In the genomic region with DNA sequence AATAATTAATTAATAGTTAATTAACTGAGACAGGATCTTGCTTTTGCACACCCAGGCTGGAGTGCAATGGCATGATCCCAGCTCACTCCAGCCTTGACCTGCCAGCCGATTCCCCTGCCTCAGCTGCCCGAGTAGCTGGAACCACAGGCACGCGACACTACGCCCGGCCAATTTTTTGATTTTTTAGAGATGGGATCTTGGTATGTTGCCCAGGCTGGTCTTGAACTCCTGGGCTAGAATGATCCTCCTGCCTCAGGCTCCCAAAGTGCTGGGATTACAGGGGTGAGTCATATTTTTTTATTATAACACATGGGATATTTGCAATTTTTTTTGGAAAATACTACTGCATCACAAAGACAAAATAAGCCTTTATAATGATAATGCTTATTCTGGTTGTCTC, we compare ENCODE assay signal across 24 cellular contexts.
"Had no signal": no experiment of that assay in that cellular context is flagged by ENCODE, and none has a peak within 500 bp of the region (broad histone marks: within the 10 kb centered on the region; RNA-seq: fewer than 3 reads in every experiment).

No MANE protein-coding gene starts in this region.

- DNase-seq: hippocampal formation; kidney; left colon; left lung; lower lobe of right lung; mammary epithelial cell; mesenchymal stem cell; naive thymus-derived CD8-positive, alpha-beta T cell; ovary; right lobe of liver; stimulated activated CD4-positive, alpha-beta T cell treated with anti-CD3 and anti-CD28 coated beads, Interleukin-1b, Interleukin-23, amount 100 ng/mL, for 48 hours; stimulated activated CD4-positive, alpha-beta T cell treated with anti-CD3 and anti-CD28 coated beads, Interleukin-2, amount 100 ng/mL, for 48 hours; stimulated activated naive CD4-positive, alpha-beta T cell; tibial artery; upper lobe of right lung had no signal

- H3K9me3 ChIP-seq: left lung, lower lobe of right lung, neutrophil, ovary, right atrium auricular region, right lobe of liver, suprapubic skin, thoracic aorta, tibial artery, upper lobe of right lung had no signal

- H3K9me3 Mint-ChIP-seq: nephron; neural crest cell; stimulated activated naive CD8-positive, alpha-beta T cell treated with anti-CD3 and anti-CD28 coated beads, Interleukin-15, Interleukin-2, amounts not matched to agents 100 ng/mL and 50 ng/mL, for 24 hours had no signal

- H3K27ac ChIP-seq: left lung, lower lobe of right lung, neutrophil, ovary, right atrium auricular region, right lobe of liver, suprapubic skin, thoracic aorta, tibial artery, upper lobe of right lung had no signal

- H3K4me3 Mint-ChIP-seq: naive thymus-derived CD8-positive, alpha-beta T cell; nephron; neural crest cell; stimulated activated naive CD8-positive, alpha-beta T cell treated with anti-CD3 and anti-CD28 coated beads, Interleukin-15, Interleukin-2, amounts not matched to agents 100 ng/mL and 50 ng/mL, for 24 hours had no signal

- H3K36me3 ChIP-seq: left lung, lower lobe of right lung, neutrophil, ovary, right atrium auricular region, right lobe of liver, suprapubic skin, thoracic aorta, upper lobe of right lung had no signal

- H3K4me1 ChIP-seq: left lung, lower lobe of right lung, right atrium auricular region, right lobe of liver, tibial artery, upper lobe of right lung had no signal

- H3K27me3 ChIP-seq: ovary, right atrium auricular region, right lobe of liver, suprapubic skin, tibial artery, upper lobe of right lung had no signal

- H3K27ac Mint-ChIP-seq: naive thymus-derived CD8-positive, alpha-beta T cell; nephron; stimulated activated naive CD8-positive, alpha-beta T cell treated with anti-CD3 and anti-CD28 coated beads, Interleukin-15, Interleukin-2, amounts not matched to agents 100 ng/mL and 50 ng/mL, for 24 hours had no signal

- H3K4me2 ChIP-seq: smooth muscle cell had no signal

- H3K4me3 ChIP-seq: left lung, lower lobe of right lung, ovary, right atrium auricular region, right lobe of liver, smooth muscle cell, suprapubic skin, thoracic aorta, tibial artery, upper lobe of right lung had no signal

- H3K27me3 Mint-ChIP-seq: progenitor cell of endocrine pancreas had no signal

- ATAC-seq: left colon; left lung; lower lobe of right lung; naive thymus-derived CD8-positive, alpha-beta T cell; right lobe of liver; upper lobe of right lung had no signal
